ENCODE assay signal across 15 cellular contexts in genomic region chr10:47886356-47886755, GRCh38. TPM values are rescaled to one million over a fixed set of nuclear protein-coding genes. Genes with fewer than 3 reads are reported as not detected.
"Had no signal": no experiment of that assay in that cellular context is flagged by ENCODE, and none has a peak within 500 bp of the region (broad histone marks: within the 10 kb centered on the region; RNA-seq: fewer than 3 reads in every experiment).

No MANE protein-coding gene starts in this region.

RNA-seq across cellular contexts. Expression of gene NPY4R2, which starts 32.1 kb away (rescaled TPM):
- total RNA-seq: activated B cell treated with CpG ODN at 0.5 μM for 24 hours; activated CD4-positive, alpha-beta memory T cell treated with anti-CD3 and anti-CD28 coated beads for 36 hours; activated CD4-positive, alpha-beta memory T cell treated with anti-CD3 and anti-CD28 coated beads, Interleukin-2, amount 10 ng/mL, durations not matched to agents 7 days and 5 days; activated CD4-positive, alpha-beta T cell treated with anti-CD3 and anti-CD28 coated beads for 36 hours; activated CD4-positive, alpha-beta T cell treated with anti-CD3 and anti-CD28 coated beads, Interleukin-2, amount 10 ng/mL, durations not matched to agents 24 days and 14 days; activated CD4-positive, alpha-beta T cell treated with anti-CD3 and anti-CD28 coated beads, Interleukin-2, amount 10 ng/mL, durations not matched to agents 7 days and 5 days; activated CD8-positive, alpha-beta memory T cell treated with anti-CD3 and anti-CD28 coated beads for 36 hours; activated CD8-positive, alpha-beta memory T cell treated with anti-CD3 and anti-CD28 coated beads, Interleukin-2, amount 10 ng/mL, durations not matched to agents 7 days and 5 days; activated CD8-positive, alpha-beta T cell treated with anti-CD3 and anti-CD28 coated beads for 36 hours; activated CD8-positive, alpha-beta T cell treated with anti-CD3 and anti-CD28 coated beads, Interleukin-2, amount 10 ng/mL, durations not matched to agents 7 days and 5 days; T-cell; T-helper 1 cell treated with Interleukin-12 subunit alpha and Interleukin-12 subunit beta and Interleukin-4 antibody, amounts not matched to agents 30 ng/mL and 1 ng/mL, for 36 hours; T-helper 17 cell; T-helper 2 cell treated with Interferon-gamma antibody and Interleukin-4, amounts not matched to agents 100 ng/mL and 5 ng/mL, for 36 hours; WTC11 had no signal
